2 cellular contexts compared by ENCODE assay signal in genomic region chr3:23948761-23949160, GRCh38.
TF ChIP-seq lines count a peak whose summit lies in the region.

No MANE protein-coding gene starts in this region.

TF ChIP-seq in liver, 16 proteins besides CTCF, POLR2A, EP300 and RAD21:
- TF ChIP-seq, protein P1, sequence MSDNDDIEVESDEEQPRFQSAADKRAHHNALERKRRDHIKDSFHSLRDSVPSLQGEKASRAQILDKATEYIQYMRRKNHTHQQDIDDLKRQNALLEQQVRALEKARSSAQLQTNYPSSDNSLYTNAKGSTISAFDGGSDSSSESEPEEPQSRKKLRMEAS (IDR thresholded peaks at IDR 0.05), result no peak
- TF ChIP-seq FOXA1 (IDR thresholded peaks at IDR 0.05) (no peak), TAF1 (conservative IDR thresholded peaks at IDR 0.05) (no peak), NR2F2 (IDR thresholded peaks at IDR 0.05) (no peak), SP1 (IDR thresholded peaks at IDR 0.05) (no peak), JUND (IDR thresholded peaks at IDR 0.05) (peak in 1 of 2 donors; percentile 18), EGR1 (IDR thresholded peaks at IDR 0.05; ENCODE audit: low read depth in 2 of 2) (no peak), HNF4G (IDR thresholded peaks at IDR 0.05) (no peak), HNF4A (conservative IDR thresholded peaks at IDR 0.05) (no peak), ATF3 (IDR thresholded peaks at IDR 0.05) (peak; percentile 60), GABPA (IDR thresholded peaks at IDR 0.05 in 1 of 2, conservative IDR thresholded peaks at IDR 0.05 in 1 of 2) (no peak)
- TF ChIP-seq, protein P2, sequence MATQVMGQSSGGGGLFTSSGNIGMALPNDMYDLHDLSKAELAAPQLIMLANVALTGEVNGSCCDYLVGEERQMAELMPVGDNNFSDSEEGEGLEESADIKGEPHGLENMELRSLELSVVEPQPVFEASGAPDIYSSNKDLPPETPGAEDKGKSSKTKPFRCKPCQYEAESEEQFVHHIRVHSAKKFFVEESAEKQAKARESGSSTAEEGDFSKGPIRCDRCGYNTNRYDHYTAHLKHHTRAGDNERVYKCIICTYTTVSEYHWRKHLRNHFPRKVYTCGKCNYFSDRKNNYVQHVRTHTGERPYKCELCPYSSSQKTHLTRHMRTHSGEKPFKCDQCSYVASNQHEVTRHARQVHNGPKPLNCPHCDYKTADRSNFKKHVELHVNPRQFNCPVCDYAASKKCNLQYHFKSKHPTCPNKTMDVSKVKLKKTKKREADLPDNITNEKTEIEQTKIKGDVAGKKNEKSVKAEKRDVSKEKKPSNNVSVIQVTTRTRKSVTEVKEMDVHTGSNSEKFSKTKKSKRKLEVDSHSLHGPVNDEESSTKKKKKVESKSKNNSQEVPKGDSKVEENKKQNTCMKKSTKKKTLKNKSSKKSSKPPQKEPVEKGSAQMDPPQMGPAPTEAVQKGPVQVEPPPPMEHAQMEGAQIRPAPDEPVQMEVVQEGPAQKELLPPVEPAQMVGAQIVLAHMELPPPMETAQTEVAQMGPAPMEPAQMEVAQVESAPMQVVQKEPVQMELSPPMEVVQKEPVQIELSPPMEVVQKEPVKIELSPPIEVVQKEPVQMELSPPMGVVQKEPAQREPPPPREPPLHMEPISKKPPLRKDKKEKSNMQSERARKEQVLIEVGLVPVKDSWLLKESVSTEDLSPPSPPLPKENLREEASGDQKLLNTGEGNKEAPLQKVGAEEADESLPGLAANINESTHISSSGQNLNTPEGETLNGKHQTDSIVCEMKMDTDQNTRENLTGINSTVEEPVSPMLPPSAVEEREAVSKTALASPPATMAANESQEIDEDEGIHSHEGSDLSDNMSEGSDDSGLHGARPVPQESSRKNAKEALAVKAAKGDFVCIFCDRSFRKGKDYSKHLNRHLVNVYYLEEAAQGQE (IDR thresholded peaks at IDR 0.05), result no peak

TF ChIP-seq in HepG2, 621 proteins besides CTCF, POLR2A, EP300 and RAD21:
- no peak for TF ChIP-seq ZSCAN12 (CRISPR knock-in tag; IDR thresholded peaks at IDR 0.05)
- no peak for TF ChIP-seq ZNF891 (CRISPR knock-in tag; IDR thresholded peaks at IDR 0.05)
- TF ChIP-seq SIN3A (IDR thresholded peaks at IDR 0.05; ENCODE audit: borderline replicate concordance, low read depth, low read length), result no peak
